ENCODE assay signal across 17 cellular contexts in genomic region chr15:39598958-39599845, GRCh38. TPM values are rescaled to one million over a fixed set of nuclear protein-coding genes. Genes with fewer than 3 reads are reported as not detected.
DNase-seq lines count a peak whose midpoint lies in the region; ATAC-seq and TF ChIP-seq lines count a peak whose summit lies in the region.
"Had no signal": no experiment of that assay in that cellular context is flagged by ENCODE, and none has a peak within 500 bp of the region (broad histone marks: within the 10 kb centered on the region; RNA-seq: fewer than 3 reads in every experiment).

No MANE protein-coding gene starts in this region.

- peak; percentile 48 for DNase-seq in AG09319 (ENCODE audit: extremely low read depth, low read depth)
- no peak for DNase-seq in RWPE1 (ENCODE audit: low spot score)
- no peak for DNase-seq in epithelial cell of prostate (ENCODE audit: low read depth, low spot score)
- no peak for DNase-seq in NCI-H524 treated with DMSO at 0.1 percent for 48 hours (lab: John Stamatoyannopoulos, UW)
- DNase-seq in SKM-1 (lab: John Stamatoyannopoulos, UW; ENCODE audit: unreplicated experiment): no peak
- DNase-seq in trophoblast cell: no peak
- DNase-seq: activated CD4-positive, CD25-positive, alpha-beta regulatory T cell treated with anti-CD3 and anti-CD28 coated beads, Interleukin-2, amount 50 U/mL, for 72 hours; activated naive CD8-positive, alpha-beta T cell treated with anti-CD3 and anti-CD28 coated beads, Interleukin-2, amount 10 ng/mL, durations not matched to agents 7 days and 5 days; Karpas-422; NCI-H1694; NCI-H510A; OCI-M1; stimulated activated naive CD4-positive, alpha-beta T cell; T-helper 1 cell had no signal

- H3K79me1 ChIP-seq in trophoblast cell (ENCODE audit: low read length): no peaks in the 10 kb centered on the region

- H4K12ac ChIP-seq in trophoblast cell (ENCODE audit: low read depth, low read length): no peak overlapping the region

- H3K18ac ChIP-seq in trophoblast cell (ENCODE audit: low read length): no peak overlapping the region

- H3K23ac ChIP-seq in trophoblast cell (ENCODE audit: low read length): no peak overlapping the region

- H3K27me3 ChIP-seq in mucosa of rectum (ENCODE audit: control insufficient read depth in 2 of 2, insufficient read depth in 2 of 2, low read length in 2 of 2): no peaks in the 10 kb centered on the region
- no peaks in the 10 kb centered on the region for H3K27me3 ChIP-seq in trophoblast cell (ENCODE audit: insufficient read depth, low read length)

- TF ChIP-seq CTCF in AG09319 (IDR thresholded peaks at IDR 0.05; ENCODE audit: low read depth, low read length) (no peak), RWPE1 (conservative IDR thresholded peaks at IDR 0.05; ENCODE audit: low read depth) (no peak)

- no peak overlapping the region for H3K14ac ChIP-seq in trophoblast cell (ENCODE audit: low read length)

- no CpG with 5 or more reads among the region's 12 CpGs for WGBS in trophoblast cell (ENCODE audit: extremely low coverage, insufficient coverage, insufficient read length)

- peaks cover 17 to 46% of the 10 kb centered on the region in 2 donors for H3K4me1 ChIP-seq in mucosa of rectum (ENCODE audit: control insufficient read depth in 2 of 2, insufficient read depth in 2 of 2, low read length in 2 of 2)
- no peaks in the 10 kb centered on the region for H3K4me1 ChIP-seq in trophoblast cell (ENCODE audit: control insufficient read depth in 1 of 2, insufficient read depth in 2 of 2, low read length in 2 of 2)

- no peaks in the 10 kb centered on the region for H3K79me2 ChIP-seq in trophoblast cell (ENCODE audit: control insufficient read depth, insufficient read depth, low read length, poor library complexity)

- no peak overlapping the region for H3K4ac ChIP-seq in trophoblast cell (ENCODE audit: low read depth, low read length)

- H2BK12ac ChIP-seq in trophoblast cell (ENCODE audit: low read length): no peak overlapping the region

- H3K9ac ChIP-seq in mucosa of rectum (ENCODE audit: low read depth in 1 of 2, low read length in 2 of 2) (peak overlapping the region; percentile 15 to 39), trophoblast cell (ENCODE audit: low read length) (no peak overlapping the region)

- H2AK5ac ChIP-seq in trophoblast cell (ENCODE audit: low read length): no peak overlapping the region

- no peak for ATAC-seq in HG03196 (IDR thresholded peaks at IDR 0.05; ENCODE audit: unreplicated experiment)

- H3K4me3 ChIP-seq in mucosa of rectum (ENCODE audit: low read length in 2 of 2) (no peak overlapping the region), trophoblast cell (ENCODE audit: low read depth, low read length) (no peak overlapping the region)

- POLR2A ChIA-PET in RWPE1 (lab: Yijun Ruan, JAX; ENCODE audit: low non-redundant PET): no interaction called here

- no peak overlapping the region for H3K4me2 ChIP-seq in trophoblast cell (ENCODE audit: low read length)

- H2BK120ac ChIP-seq in trophoblast cell (ENCODE audit: insufficient read depth, low read length, poor library complexity): no peak overlapping the region

- no peak overlapping the region for H2BK5ac ChIP-seq in trophoblast cell (ENCODE audit: low read depth, low read length, poor library complexity)

- H3K9me3 ChIP-seq in mucosa of rectum (ENCODE audit: control insufficient read depth in 2 of 2, low read length in 2 of 2): no peaks in the 10 kb centered on the region
- no peaks in the 10 kb centered on the region for H3K9me3 ChIP-seq in trophoblast cell (ENCODE audit: insufficient read depth, low read depth, low read length)

- H2AFZ ChIP-seq in trophoblast cell (ENCODE audit: insufficient read depth, low read length, poor library complexity): no peak overlapping the region

- H3K36me3 ChIP-seq in mucosa of rectum (ENCODE audit: control insufficient read depth in 2 of 2, insufficient read depth in 2 of 2, low read length in 2 of 2) (peaks cover 19 to 24% of the 10 kb centered on the region in 2 donors), trophoblast cell (ENCODE audit: control insufficient read depth in 1 of 2, insufficient read depth in 2 of 2, low read length in 2 of 2) (peaks cover 5 to 12% of the 10 kb centered on the region in 2 experiments)

- CTCF ChIA-PET in RWPE1 (lab: Yijun Ruan, JAX): interaction anchor here (0.8 to 1.1 kb wide), 2 partner anchors 162 to 1035 kb away, joined by 3 to 4 read pairs; no protein-coding TSS in a partner anchor

- H4K8ac ChIP-seq in trophoblast cell (ENCODE audit: low read depth, low read length): no peak overlapping the region

- H3K27ac ChIP-seq in RWPE1 (peak overlapping the region; percentile 57), epithelial cell of prostate (peak overlapping the region; percentile 95), mucosa of rectum (ENCODE audit: low read depth in 2 of 2, low read length in 2 of 2) (peak overlapping the region; percentile 69 to 94), trophoblast cell (ENCODE audit: low read depth, low read length) (no peak overlapping the region)
- H3K27ac ChIP-seq: HL-60 had no signal

- no peak overlapping the region for H4K91ac ChIP-seq in trophoblast cell (ENCODE audit: low read depth, low read length)

RNA-seq across cellular contexts. Expression of gene THBS1, which starts 18.3 kb away (rescaled TPM):
- 80.1 and 91.6 TPM in 2 replicates for polyA plus RNA-seq in trophoblast cell (2013)
